ENCODE assay signal across 12 cellular contexts in genomic region chr6:16671302-16672289, GRCh38.
DNase-seq lines count a peak whose midpoint lies in the region; ATAC-seq and TF ChIP-seq lines count a peak whose summit lies in the region.
"Had no signal": no experiment of that assay in that cellular context is flagged by ENCODE, and none has a peak within 500 bp of the region (broad histone marks: within the 10 kb centered on the region; RNA-seq: fewer than 3 reads in every experiment).

No MANE protein-coding gene starts in this region.

- peak overlapping the region; percentile 30 for H3K4me3 Mint-ChIP-seq in stimulated activated naive CD8-positive, alpha-beta T cell treated with anti-CD3 and anti-CD28 coated beads, Interleukin-15, Interleukin-2, amounts not matched to agents 100 ng/mL and 50 ng/mL, for 24 hours
- H3K4me3 Mint-ChIP-seq in activated T-helper 1 cell treated with anti-CD3 and anti-CD28 coated beads, Interleukin-12 subunit alpha, Interleukin-12 subunit beta, Interleukin-2, Interleukin-4 antibody, amounts not matched to agents 30 ng/mL and 10 ng/mL and 1 ng/mL, durations not matched to agents 14 hours and 24 hours and 36 hours: peak overlapping the region; percentile 38
- H3K4me3 Mint-ChIP-seq: activated B cell treated with CpG ODN at 0.5 μM for 24 hours, B cell had no signal

- no peaks in the 10 kb centered on the region for H3K27me3 Mint-ChIP-seq in stimulated activated naive CD8-positive, alpha-beta T cell treated with anti-CD3 and anti-CD28 coated beads, Interleukin-15, Interleukin-2, amounts not matched to agents 100 ng/mL and 50 ng/mL, for 24 hours
- no peaks in the 10 kb centered on the region for H3K27me3 Mint-ChIP-seq in activated T-helper 1 cell treated with anti-CD3 and anti-CD28 coated beads, Interleukin-12 subunit alpha, Interleukin-12 subunit beta, Interleukin-2, Interleukin-4 antibody, amounts not matched to agents 30 ng/mL and 10 ng/mL and 1 ng/mL, durations not matched to agents 14 hours and 24 hours and 36 hours (ENCODE audit: insufficient read depth)
- H3K27me3 Mint-ChIP-seq: activated B cell treated with CpG ODN at 0.5 μM for 24 hours, B cell had no signal

- peaks cover 17% of the 10 kb centered on the region for H3K36me3 Mint-ChIP-seq in stimulated activated naive CD8-positive, alpha-beta T cell treated with anti-CD3 and anti-CD28 coated beads, Interleukin-15, Interleukin-2, amounts not matched to agents 100 ng/mL and 50 ng/mL, for 24 hours (ENCODE audit: low read depth)
- H3K36me3 Mint-ChIP-seq in activated T-helper 1 cell treated with anti-CD3 and anti-CD28 coated beads, Interleukin-12 subunit alpha, Interleukin-12 subunit beta, Interleukin-2, Interleukin-4 antibody, amounts not matched to agents 30 ng/mL and 10 ng/mL and 1 ng/mL, durations not matched to agents 14 hours and 24 hours and 36 hours (ENCODE audit: low read depth): peaks cover 43% of the 10 kb centered on the region

- no peaks in the 10 kb centered on the region for H3K9me3 Mint-ChIP-seq in stimulated activated naive CD8-positive, alpha-beta T cell treated with anti-CD3 and anti-CD28 coated beads, Interleukin-15, Interleukin-2, amounts not matched to agents 100 ng/mL and 50 ng/mL, for 24 hours
- peaks cover 3% of the 10 kb centered on the region for H3K9me3 Mint-ChIP-seq in activated T-helper 1 cell treated with anti-CD3 and anti-CD28 coated beads, Interleukin-12 subunit alpha, Interleukin-12 subunit beta, Interleukin-2, Interleukin-4 antibody, amounts not matched to agents 30 ng/mL and 10 ng/mL and 1 ng/mL, durations not matched to agents 14 hours and 24 hours and 36 hours
- H3K9me3 Mint-ChIP-seq: activated B cell treated with CpG ODN at 0.5 μM for 24 hours had no signal

- ATAC-seq in stimulated activated naive CD8-positive, alpha-beta T cell treated with anti-CD3 and anti-CD28 coated beads, Interleukin-15, Interleukin-2, amounts not matched to agents 100 U/mL and 50 U/mL, for 24 hours: no peak
- peak; percentile 58 for ATAC-seq in left lung
- ATAC-seq in GM21723 (IDR thresholded peaks at IDR 0.05; ENCODE audit: unreplicated experiment): no peak
- ATAC-seq: Right ventricle myocardium inferior had no signal

- TF ChIP-seq CTCF in left lung (IDR thresholded peaks at IDR 0.05): no peak

- peaks cover 20 to 74% of the 10 kb centered on the region in 2 donors for H3K4me1 ChIP-seq in left lung

- peak overlapping the region; percentile 4 to 64 for H3K27ac ChIP-seq in left lung

- intact Hi-C loops in activated T-helper 1 cell treated with anti-CD3 and anti-CD28 coated beads, Interleukin-12 subunit alpha, Interleukin-12 subunit beta, Interleukin-2, Interleukin-4 antibody, amounts not matched to agents 30 ng/mL and 10 ng/mL and 1 ng/mL, durations not matched to agents 14 hours and 24 hours and 36 hours (cut with micrococcal nuclease): loop anchor here (5.0 kb wide), 1 partner anchor 339 kb away; no protein-coding TSS in a partner anchor
- intact Hi-C loops in left lung (cut with DNase I): no loop called here

- no peaks in the 10 kb centered on the region for H3K36me3 ChIP-seq in left lung

- H3K27ac Mint-ChIP-seq in stimulated activated naive CD8-positive, alpha-beta T cell treated with anti-CD3 and anti-CD28 coated beads, Interleukin-15, Interleukin-2, amounts not matched to agents 100 ng/mL and 50 ng/mL, for 24 hours: peak overlapping the region; percentile 96
- H3K27ac Mint-ChIP-seq in activated T-helper 1 cell treated with anti-CD3 and anti-CD28 coated beads, Interleukin-12 subunit alpha, Interleukin-12 subunit beta, Interleukin-2, Interleukin-4 antibody, amounts not matched to agents 30 ng/mL and 10 ng/mL and 1 ng/mL, durations not matched to agents 14 hours and 24 hours and 36 hours: peak overlapping the region; percentile 94
- H3K27ac Mint-ChIP-seq: activated B cell treated with CpG ODN at 0.5 μM for 24 hours, B cell had no signal

- no peaks in the 10 kb centered on the region for H3K9me3 ChIP-seq in left lung

- no peak overlapping the region for H3K4me3 ChIP-seq in left lung

- peaks cover 80% of the 10 kb centered on the region for H3K4me1 Mint-ChIP-seq in stimulated activated naive CD8-positive, alpha-beta T cell treated with anti-CD3 and anti-CD28 coated beads, Interleukin-15, Interleukin-2, amounts not matched to agents 100 ng/mL and 50 ng/mL, for 24 hours (ENCODE audit: low read depth)
- H3K4me1 Mint-ChIP-seq in activated T-helper 1 cell treated with anti-CD3 and anti-CD28 coated beads, Interleukin-12 subunit alpha, Interleukin-12 subunit beta, Interleukin-2, Interleukin-4 antibody, amounts not matched to agents 30 ng/mL and 10 ng/mL and 1 ng/mL, durations not matched to agents 14 hours and 24 hours and 36 hours (ENCODE audit: low read depth): peaks cover 78% of the 10 kb centered on the region

- H3K27me3 ChIP-seq in left lung: no peaks in the 10 kb centered on the region

- DNase-seq in stimulated activated naive CD8-positive, alpha-beta T cell treated with anti-CD3 and anti-CD28 coated beads, Interleukin-15, Interleukin-2, amounts not matched to agents 100 U/mL and 50 U/mL, for 24 hours: no peak
- DNase-seq in activated T-helper 1 cell treated with anti-CD3 and anti-CD28 coated beads, Interleukin-12 subunit alpha, Interleukin-12 subunit beta, Interleukin-2, Interleukin-4 antibody, amounts not matched to agents 30 ng/mL and 10 ng/mL and 1 ng/mL, durations not matched to agents 14 hours and 24 hours and 36 hours (ENCODE audit: low spot score): no peak
- DNase-seq in left lung: no peak
- DNase-seq in HUDEP-2 (lab: John Stamatoyannopoulos, UW; ENCODE audit: unreplicated experiment in 76 of 76): no peak
- no peak for DNase-seq in NCI-H1436 (lab: John Stamatoyannopoulos, UW)
- DNase-seq in HPDE6-E6E7 (ENCODE audit: extremely low spot score): no peak
- DNase-seq: activated B cell treated with CpG ODN at 0.5 μM for 24 hours, NCI-H345 had no signal
